Comparison of ENCODE assay signal across 8 cellular contexts in the genomic region with DNA sequence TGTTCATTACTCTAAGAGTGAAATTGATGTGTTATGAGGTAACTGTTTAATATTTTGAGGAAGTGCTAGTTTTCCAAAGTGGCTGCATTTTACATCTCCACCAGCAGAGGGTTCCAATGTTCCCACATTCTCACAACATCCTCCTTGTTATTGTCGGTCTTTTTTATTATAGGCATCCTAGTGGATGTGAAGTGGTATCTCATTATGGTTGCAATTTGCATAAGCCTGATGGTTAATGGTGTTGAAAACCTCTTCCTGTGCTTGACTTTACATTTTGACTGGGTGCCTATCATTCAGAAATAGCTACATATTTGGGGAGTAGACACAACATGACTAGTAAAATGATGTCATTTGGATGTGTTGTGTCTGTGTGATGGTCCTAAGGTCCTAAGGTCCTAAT.
A peak's percentile ranks its signal among the peaks of the same experiment; 100 is the strongest.
DNase-seq lines count a peak whose midpoint lies in the region; ATAC-seq and TF ChIP-seq lines count a peak whose summit lies in the region.

No MANE protein-coding gene starts in this region.

- no peak overlapping the region for H3K27ac Mint-ChIP-seq in Caco-2 (ENCODE audit: unreplicated experiment)
- no peak overlapping the region for H3K27ac Mint-ChIP-seq in activated naive CD8-positive, alpha-beta T cell treated with anti-CD3 and anti-CD28 coated beads, Interleukin-2, amount 50 U/mL, for 24 hours

- TF ChIP-seq CTCF in Caco-2 (IDR thresholded peaks at IDR 0.05; ENCODE audit: insufficient read depth in 1 of 2, low read depth in 1 of 2, low read length in 1 of 2, severe bottlenecking in 1 of 2, unreplicated experiment in 1 of 2), result peak; percentile 68 to 81

- H3K9me3 ChIP-seq in Caco-2, result no peaks in the 10 kb centered on the region

- no peaks in the 10 kb centered on the region for H3K36me3 ChIP-seq in Caco-2 (ENCODE audit: control insufficient read depth, insufficient read depth, low read length)

- peak; percentile 79 for ATAC-seq in GM18873 (IDR thresholded peaks at IDR 0.05; ENCODE audit: low FRiP score, unreplicated experiment)
- peak; percentile 47 for ATAC-seq in HG03066 (IDR thresholded peaks at IDR 0.05; ENCODE audit: low read depth, unreplicated experiment)
- no peak for ATAC-seq in activated naive CD8-positive, alpha-beta T cell treated with anti-CD3 and anti-CD28 coated beads, Interleukin-2, amount 50 U/mL, for 24 hours

- intact Hi-C loops in Caco-2 (cut with micrococcal nuclease; ENCODE audit: unreplicated experiment), result loop anchor here (1.0 to 2.0 kb wide), 2 partner anchors 569 to 686 kb away; no protein-coding TSS in a partner anchor

- POLR2A ChIA-PET in Caco-2 (lab: Charles Lee), result no interaction called here

- H3K36me3 Mint-ChIP-seq in Caco-2 (ENCODE audit: insufficient read depth, unreplicated experiment), result no peaks in the 10 kb centered on the region
- no peaks in the 10 kb centered on the region for H3K36me3 Mint-ChIP-seq in activated naive CD8-positive, alpha-beta T cell treated with anti-CD3 and anti-CD28 coated beads, Interleukin-2, amount 50 U/mL, for 24 hours (ENCODE audit: low read depth)

- no TSS peak for BruUV-seq in Caco-2 (replicated peaks; lab: Mats Ljungman, UMichigan)

- no peak overlapping the region for H3K4me3 ChIP-seq in Caco-2 (ENCODE audit: low read depth, low read length)

- CTCF ChIA-PET in Caco-2 (lab: Charles Lee), result no interaction called here

- H3K4me1 ChIP-seq in Caco-2, result no peaks in the 10 kb centered on the region

- H3K27me3 ChIP-seq in Caco-2 (replicated peaks; ENCODE audit: control insufficient read depth, insufficient read depth, low read length), result no peaks in the 10 kb centered on the region

- DNase-seq in Caco-2 (peak in 1 of 2 experiments; percentile 45), NCI-H2171 treated with DMSO at 0.1 percent for 48 hours (lab: John Stamatoyannopoulos, UW) (peak; percentile 75), T47D (ENCODE audit: low read depth in 1 of 2, low spot score in 1 of 2) (peak; percentile 18 to 61), myocyte (ENCODE audit: low read depth) (peak; percentile 18), COLO829 (ENCODE audit: low spot score) (no peak)
- no peak for DNase-seq in activated naive CD8-positive, alpha-beta T cell treated with anti-CD3 and anti-CD28 coated beads, Interleukin-2, amount 50 U/mL, for 24 hours

- no peak overlapping the region for H3K4me3 Mint-ChIP-seq in Caco-2 (ENCODE audit: unreplicated experiment)
- H3K4me3 Mint-ChIP-seq in activated naive CD8-positive, alpha-beta T cell treated with anti-CD3 and anti-CD28 coated beads, Interleukin-2, amount 50 U/mL, for 24 hours, result no peak overlapping the region

- in situ Hi-C loops in T47D (cut with HindIII; ENCODE audit: low pct_unique_long_range_greater_than_20kb, low sequenced_read_pairs), result no loop called here

- no peaks in the 10 kb centered on the region for H3K27me3 Mint-ChIP-seq in Caco-2 (ENCODE audit: insufficient read depth, unreplicated experiment)
- no peaks in the 10 kb centered on the region for H3K27me3 Mint-ChIP-seq in activated naive CD8-positive, alpha-beta T cell treated with anti-CD3 and anti-CD28 coated beads, Interleukin-2, amount 50 U/mL, for 24 hours

- no peaks in the 10 kb centered on the region for H3K9me3 Mint-ChIP-seq in Caco-2 (ENCODE audit: unreplicated experiment)
- no peaks in the 10 kb centered on the region for H3K9me3 Mint-ChIP-seq in activated naive CD8-positive, alpha-beta T cell treated with anti-CD3 and anti-CD28 coated beads, Interleukin-2, amount 50 U/mL, for 24 hours

- no peaks in the 10 kb centered on the region for H3K4me1 Mint-ChIP-seq in Caco-2 (ENCODE audit: low read depth, unreplicated experiment)
- H3K4me1 Mint-ChIP-seq in activated naive CD8-positive, alpha-beta T cell treated with anti-CD3 and anti-CD28 coated beads, Interleukin-2, amount 50 U/mL, for 24 hours, result no peaks in the 10 kb centered on the region

Comparison
In these comparisons a context has a peak if more than half of its experiments do, and no peak if none do; other contexts are left out.
1. DNase-seq: peak in NCI-H2171 treated with DMSO at 0.1 percent for 48 hours (single experiment), T47D (2 of 2) and myocyte (single experiment); none in COLO829 (single experiment) and activated naive CD8-positive, alpha-beta T cell treated with anti-CD3 and anti-CD28 coated beads, Interleukin-2, amount 50 U/mL, for 24 hours (single experiment).